Comparison of ENCODE assay signal across 16 cellular contexts in the genomic region with DNA sequence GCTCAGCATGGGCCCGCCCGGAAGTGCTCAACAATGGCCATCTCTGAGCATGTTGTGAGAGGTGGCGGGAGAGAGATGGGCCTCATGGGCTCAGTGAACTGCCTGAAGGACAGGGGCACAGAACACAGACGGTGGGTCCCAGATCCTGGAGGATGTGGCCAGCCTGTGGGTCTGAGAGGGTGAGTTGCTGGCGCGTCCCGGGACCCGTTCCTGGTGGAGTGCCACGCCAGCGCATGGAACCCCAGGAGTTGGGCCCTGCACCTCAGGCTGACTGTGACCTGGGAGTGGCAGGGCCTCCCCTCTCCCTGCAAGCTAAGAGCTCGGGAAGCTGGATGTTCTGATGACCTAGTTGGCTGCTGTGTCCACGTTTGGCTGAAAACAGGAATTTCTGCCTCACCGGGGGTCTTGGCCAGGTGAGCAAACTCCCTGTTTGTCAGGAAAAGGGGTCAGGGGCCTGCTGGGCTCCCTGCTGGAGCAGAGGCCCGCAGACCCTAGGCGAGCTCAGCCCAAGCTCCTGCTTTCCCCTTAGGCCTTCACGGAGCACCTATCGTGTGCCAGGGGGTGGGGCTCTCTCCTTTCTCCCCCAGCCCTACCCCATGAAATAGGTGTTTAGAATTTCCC. TPM values are rescaled to one million over a fixed set of nuclear protein-coding genes. Genes with fewer than 3 reads are reported as not detected.
A peak's percentile ranks its signal among the peaks of the same experiment; 100 is the strongest.
DNase-seq lines count a peak whose midpoint lies in the region; ATAC-seq and TF ChIP-seq lines count a peak whose summit lies in the region.
"Had no signal": no experiment of that assay in that cellular context is flagged by ENCODE, and none has a peak within 500 bp of the region (broad histone marks: within the 10 kb centered on the region; RNA-seq: fewer than 3 reads in every experiment).

No MANE protein-coding gene starts in this region.

- peaks cover 0 to 11% (median 0%) of the 10 kb centered on the region in 11 experiments; a peak in 8 of 22 replicates for H3K27me3 ChIP-seq in BLaER1 treated with 17β-estradiol and CSF1 and Interleukin-3, amounts not matched to agents 10 nM and 100 nM
- H3K27me3 ChIP-seq in ascending aorta: no peaks in the 10 kb centered on the region
- H3K27me3 ChIP-seq in hepatocyte: no peaks in the 10 kb centered on the region
- H3K27me3 ChIP-seq: brain microvascular endothelial cell, testis had no signal

- ATAC-seq in sciatic nerve (no peak), GM21423 (IDR thresholded peaks at IDR 0.05; ENCODE audit: unreplicated experiment) (no peak), HG02885 (IDR thresholded peaks at IDR 0.05; ENCODE audit: poor library complexity, unreplicated experiment) (no peak), GM21381 (IDR thresholded peaks at IDR 0.05; ENCODE audit: unreplicated experiment) (no peak)
- ATAC-seq: mucosa of descending colon had no signal

- intact Hi-C loops in ascending aorta (cut with DNase I) (no loop called here), sciatic nerve (cut with DNase I) (no loop called here)

- H3K4me1 ChIP-seq in BLaER1 treated with 17β-estradiol and CSF1 and Interleukin-3, amounts not matched to agents 10 nM and 100 nM: peaks cover 11 to 64% (median 55%) of the 10 kb centered on the region in 10 experiments
- H3K4me1 ChIP-seq in ascending aorta (peaks cover 26 to 48% of the 10 kb centered on the region in 2 donors), hepatocyte (ENCODE audit: insufficient read depth) (peaks cover 37% of the 10 kb centered on the region)
- H3K4me1 ChIP-seq: parathyroid adenoma had no signal

- no peak overlapping the region for H3K27ac ChIP-seq in BLaER1 treated with 17β-estradiol and CSF1 and Interleukin-3, amounts not matched to agents 10 nM and 100 nM
- peak overlapping the region; percentile 86 to 91 for H3K27ac ChIP-seq in ascending aorta
- H3K27ac ChIP-seq in hepatocyte: peak overlapping the region; percentile 90
- H3K27ac ChIP-seq: brain microvascular endothelial cell, PC-9 had no signal

- H3K9me3 ChIP-seq in BLaER1 treated with 17β-estradiol and CSF1 and Interleukin-3, amounts not matched to agents 10 nM and 100 nM (replicated peaks in 1 of 11): no peaks in the 10 kb centered on the region
- no peaks in the 10 kb centered on the region for H3K9me3 ChIP-seq in ascending aorta
- H3K9me3 ChIP-seq in hepatocyte (ENCODE audit: low read depth): no peaks in the 10 kb centered on the region
- H3K9me3 ChIP-seq: mucosa of descending colon, testis had no signal

- H2AFZ ChIP-seq in hepatocyte: no peak overlapping the region
- H2AFZ ChIP-seq: parathyroid adenoma, PC-9 had no signal

- peak overlapping the region in 9 of 11 experiments; percentile 55 to 77 (median 68); a peak in 12 of 22 replicates for H3K4me2 ChIP-seq in BLaER1 treated with 17β-estradiol and CSF1 and Interleukin-3, amounts not matched to agents 10 nM and 100 nM
- H3K4me2 ChIP-seq in hepatocyte: no peak overlapping the region
- H3K4me2 ChIP-seq: PC-9 had no signal

- H3K36me3 ChIP-seq in BLaER1 treated with 17β-estradiol and CSF1 and Interleukin-3, amounts not matched to agents 10 nM and 100 nM: no peaks in the 10 kb centered on the region
- peaks cover 16 to 35% of the 10 kb centered on the region in 2 donors for H3K36me3 ChIP-seq in ascending aorta
- H3K36me3 ChIP-seq in hepatocyte (replicated peaks; ENCODE audit: insufficient read depth, low read depth): no peaks in the 10 kb centered on the region

- no peaks in the 10 kb centered on the region for H3K9me2 ChIP-seq in hepatocyte (replicated peaks; ENCODE audit: insufficient read depth)

- no peak overlapping the region for H3K9ac ChIP-seq in BLaER1 treated with 17β-estradiol and CSF1 and Interleukin-3, amounts not matched to agents 10 nM and 100 nM
- H3K9ac ChIP-seq: parathyroid adenoma had no signal

- no peak overlapping the region for H3K4me3 ChIP-seq in BLaER1 treated with 17β-estradiol and CSF1 and Interleukin-3, amounts not matched to agents 10 nM and 100 nM
- no peak overlapping the region for H3K4me3 ChIP-seq in ascending aorta
- no peak overlapping the region for H3K4me3 ChIP-seq in hepatocyte
- H3K4me3 ChIP-seq: mucosa of descending colon, PC-9, testis had no signal

- no peaks in the 10 kb centered on the region for H3K79me2 ChIP-seq in hepatocyte
- H3K79me2 ChIP-seq: parathyroid adenoma had no signal

- DNase-seq in ascending aorta (ENCODE audit: low spot score in 2 of 2) (peak in 1 of 2 donors; percentile 60), hepatocyte (ENCODE audit: low spot score) (no peak), sciatic nerve (ENCODE audit: low spot score) (peak; percentile 58), NCI-H1417 (lab: John Stamatoyannopoulos, UW) (no peak)
- DNase-seq: brain microvascular endothelial cell, Calu3, foreskin fibroblast, mucosa of descending colon, NCI-H2081 treated with DMSO at 0.1 percent for 48 hours, PC-9, testis had no signal

- peaks cover 0 to 4% (median 0%) of the 10 kb centered on the region in 11 experiments; a peak in 1 of 22 replicates for H4K20me1 ChIP-seq in BLaER1 treated with 17β-estradiol and CSF1 and Interleukin-3, amounts not matched to agents 10 nM and 100 nM
- no peaks in the 10 kb centered on the region for H4K20me1 ChIP-seq in hepatocyte (ENCODE audit: insufficient read depth, poor library complexity, severe bottlenecking)

- WGBS in hepatocyte (ENCODE audit: low lambda C conversion rate, missing lambda C conversion rate): 82% methylated on average over 17 of the region's 17 CpGs

- TF ChIP-seq CTCF in ascending aorta (IDR thresholded peaks at IDR 0.05) (no peak), hepatocyte (IDR thresholded peaks at IDR 0.05; ENCODE audit: poor library complexity) (no peak)

RNA-seq across cellular contexts. Expression of a gene that starts 15.0 kb away (rescaled TPM):
- total RNA-seq in ascending aorta (280 TPM), hepatocyte (14.7 and 25.5 TPM in 2 replicates), sciatic nerve (192 TPM)
- 75.2 and 80.4 TPM in 2 replicates for polyA plus RNA-seq in hepatocyte
- total RNA-seq: Calu3, PC-9 had no signal

Comparison
In these comparisons a context has a peak if more than half of its experiments do, and no peak if none do; other contexts are left out.
1. H3K27ac ChIP-seq: peak in ascending aorta (2 of 2) and hepatocyte (single experiment); none in BLaER1 treated with 17β-estradiol and CSF1 and Interleukin-3, amounts not matched to agents 10 nM and 100 nM (0 of 11).